ENCODE assay signal across 1 cellular context in the genomic region with DNA sequence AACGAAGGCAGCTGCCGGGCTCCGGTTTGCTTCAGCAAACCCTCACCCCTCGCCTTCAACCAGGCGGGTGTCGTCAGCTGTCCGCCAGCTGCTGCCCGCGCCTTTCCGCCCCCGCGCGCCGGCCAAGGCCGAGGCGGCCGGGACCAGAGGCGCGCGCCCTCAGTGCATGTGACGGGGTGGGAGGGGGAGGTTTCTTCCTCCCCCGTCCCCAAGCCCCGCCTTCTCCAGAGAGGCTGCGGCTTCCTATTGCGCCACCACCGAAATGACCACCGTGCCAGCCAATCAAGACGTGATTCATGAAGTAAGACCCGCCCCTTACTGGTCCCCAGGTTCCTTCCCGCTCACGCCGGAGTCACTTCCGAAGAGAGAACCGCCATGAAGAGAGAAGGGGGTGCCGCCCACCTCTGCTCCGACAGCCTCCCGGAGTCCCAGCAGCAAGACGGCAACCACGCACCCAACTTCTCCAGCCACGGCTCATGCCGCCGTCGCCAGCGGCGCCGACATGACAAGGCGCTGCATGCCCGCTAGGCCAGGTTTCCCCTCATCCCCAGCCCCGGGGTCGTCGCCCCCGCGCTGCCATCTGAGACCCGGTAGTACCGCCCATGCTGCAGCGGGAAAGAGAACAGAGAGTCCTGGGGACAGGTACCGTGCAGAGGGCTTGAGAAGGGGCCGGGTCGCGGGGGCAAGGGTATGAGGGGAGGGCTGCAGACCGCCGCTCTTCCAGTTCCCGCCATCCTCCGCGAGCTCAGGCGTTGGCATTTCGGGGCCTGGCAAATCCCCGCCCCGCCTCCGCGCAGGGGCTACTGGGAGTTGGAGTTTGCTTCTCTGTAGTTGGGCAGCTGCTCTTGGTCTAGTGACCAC.
TF ChIP-seq lines count a peak whose summit lies in the region.

A gene with protein sequence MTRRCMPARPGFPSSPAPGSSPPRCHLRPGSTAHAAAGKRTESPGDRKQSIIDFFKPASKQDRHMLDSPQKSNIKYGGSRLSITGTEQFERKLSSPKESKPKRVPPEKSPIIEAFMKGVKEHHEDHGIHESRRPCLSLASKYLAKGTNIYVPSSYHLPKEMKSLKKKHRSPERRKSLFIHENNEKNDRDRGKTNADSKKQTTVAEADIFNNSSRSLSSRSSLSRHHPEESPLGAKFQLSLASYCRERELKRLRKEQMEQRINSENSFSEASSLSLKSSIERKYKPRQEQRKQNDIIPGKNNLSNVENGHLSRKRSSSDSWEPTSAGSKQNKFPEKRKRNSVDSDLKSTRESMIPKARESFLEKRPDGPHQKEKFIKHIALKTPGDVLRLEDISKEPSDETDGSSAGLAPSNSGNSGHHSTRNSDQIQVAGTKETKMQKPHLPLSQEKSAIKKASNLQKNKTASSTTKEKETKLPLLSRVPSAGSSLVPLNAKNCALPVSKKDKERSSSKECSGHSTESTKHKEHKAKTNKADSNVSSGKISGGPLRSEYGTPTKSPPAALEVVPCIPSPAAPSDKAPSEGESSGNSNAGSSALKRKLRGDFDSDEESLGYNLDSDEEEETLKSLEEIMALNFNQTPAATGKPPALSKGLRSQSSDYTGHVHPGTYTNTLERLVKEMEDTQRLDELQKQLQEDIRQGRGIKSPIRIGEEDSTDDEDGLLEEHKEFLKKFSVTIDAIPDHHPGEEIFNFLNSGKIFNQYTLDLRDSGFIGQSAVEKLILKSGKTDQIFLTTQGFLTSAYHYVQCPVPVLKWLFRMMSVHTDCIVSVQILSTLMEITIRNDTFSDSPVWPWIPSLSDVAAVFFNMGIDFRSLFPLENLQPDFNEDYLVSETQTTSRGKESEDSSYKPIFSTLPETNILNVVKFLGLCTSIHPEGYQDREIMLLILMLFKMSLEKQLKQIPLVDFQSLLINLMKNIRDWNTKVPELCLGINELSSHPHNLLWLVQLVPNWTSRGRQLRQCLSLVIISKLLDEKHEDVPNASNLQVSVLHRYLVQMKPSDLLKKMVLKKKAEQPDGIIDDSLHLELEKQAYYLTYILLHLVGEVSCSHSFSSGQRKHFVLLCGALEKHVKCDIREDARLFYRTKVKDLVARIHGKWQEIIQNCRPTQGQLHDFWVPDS (plus strand): TSS at position 355 of the 861 bp plus-strand sequence. CDS start 148 bp downstream, at position 503.

TF ChIP-seq in HepG2, 621 proteins besides CTCF, POLR2A, EP300 and RAD21 (continued from another document and continues in another):
- TF ChIP-seq, protein P1, sequence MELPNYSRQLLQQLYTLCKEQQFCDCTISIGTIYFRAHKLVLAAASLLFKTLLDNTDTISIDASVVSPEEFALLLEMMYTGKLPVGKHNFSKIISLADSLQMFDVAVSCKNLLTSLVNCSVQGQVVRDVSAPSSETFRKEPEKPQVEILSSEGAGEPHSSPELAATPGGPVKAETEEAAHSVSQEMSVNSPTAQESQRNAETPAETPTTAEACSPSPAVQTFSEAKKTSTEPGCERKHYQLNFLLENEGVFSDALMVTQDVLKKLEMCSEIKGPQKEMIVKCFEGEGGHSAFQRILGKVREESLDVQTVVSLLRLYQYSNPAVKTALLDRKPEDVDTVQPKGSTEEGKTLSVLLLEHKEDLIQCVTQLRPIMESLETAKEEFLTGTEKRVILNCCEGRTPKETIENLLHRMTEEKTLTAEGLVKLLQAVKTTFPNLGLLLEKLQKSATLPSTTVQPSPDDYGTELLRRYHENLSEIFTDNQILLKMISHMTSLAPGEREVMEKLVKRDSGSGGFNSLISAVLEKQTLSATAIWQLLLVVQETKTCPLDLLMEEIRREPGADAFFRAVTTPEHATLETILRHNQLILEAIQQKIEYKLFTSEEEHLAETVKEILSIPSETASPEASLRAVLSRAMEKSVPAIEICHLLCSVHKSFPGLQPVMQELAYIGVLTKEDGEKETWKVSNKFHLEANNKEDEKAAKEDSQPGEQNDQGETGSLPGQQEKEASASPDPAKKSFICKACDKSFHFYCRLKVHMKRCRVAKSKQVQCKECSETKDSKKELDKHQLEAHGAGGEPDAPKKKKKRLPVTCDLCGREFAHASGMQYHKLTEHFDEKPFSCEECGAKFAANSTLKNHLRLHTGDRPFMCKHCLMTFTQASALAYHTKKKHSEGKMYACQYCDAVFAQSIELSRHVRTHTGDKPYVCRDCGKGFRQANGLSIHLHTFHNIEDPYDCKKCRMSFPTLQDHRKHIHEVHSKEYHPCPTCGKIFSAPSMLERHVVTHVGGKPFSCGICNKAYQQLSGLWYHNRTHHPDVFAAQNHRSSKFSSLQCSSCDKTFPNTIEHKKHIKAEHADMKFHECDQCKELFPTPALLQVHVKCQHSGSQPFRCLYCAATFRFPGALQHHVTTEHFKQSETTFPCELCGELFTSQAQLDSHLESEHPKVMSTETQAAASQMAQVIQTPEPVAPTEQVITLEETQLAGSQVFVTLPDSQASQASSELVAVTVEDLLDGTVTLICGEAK (IDR thresholded peaks at IDR 0.05): no peak
- TF ChIP-seq, protein P1 (CRISPR knock-in tag; IDR thresholded peaks at IDR 0.05): 0 out of 2 replicates have a peak, but pooled peaks have one; percentile 8
- peak; percentile 71; the same call in 1 of the 2 replicates for TF ChIP-seq RXRB (CRISPR knock-in tag; IDR thresholded peaks at IDR 0.05; ENCODE audit: borderline replicate concordance)
- TF ChIP-seq ELF1 (CRISPR knock-in tag; IDR thresholded peaks at IDR 0.05): peak; percentile 55
- peak; percentile 32; the same call in 1 of the 2 replicates for TF ChIP-seq NR1H2 (CRISPR knock-in tag; IDR thresholded peaks at IDR 0.05; ENCODE audit: borderline replicate concordance, low read depth)
- TF ChIP-seq, protein P2, sequence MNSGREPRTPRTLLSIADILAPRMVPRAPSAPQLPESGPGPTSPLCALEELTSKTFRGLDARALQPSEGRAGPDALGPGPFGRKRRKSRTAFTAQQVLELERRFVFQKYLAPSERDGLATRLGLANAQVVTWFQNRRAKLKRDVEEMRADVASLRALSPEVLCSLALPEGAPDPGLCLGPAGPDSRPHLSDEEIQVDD (CRISPR knock-in tag; IDR thresholded peaks at IDR 0.05; ENCODE audit: borderline replicate concordance): no peak
- TF ChIP-seq ZNF615 (CRISPR knock-in tag; IDR thresholded peaks at IDR 0.05; ENCODE audit: borderline replicate concordance): 0 out of 2 replicates have a peak, but pooled peaks have one; percentile 66
- TF ChIP-seq SALL2 (CRISPR knock-in tag; IDR thresholded peaks at IDR 0.05): peak; percentile 67
- no peak for TF ChIP-seq ZBTB7B (CRISPR knock-in tag; IDR thresholded peaks at IDR 0.05)
- no peak; the same call in 1 of the 2 replicates for TF ChIP-seq ZNF724P (CRISPR knock-in tag; IDR thresholded peaks at IDR 0.05; ENCODE audit: borderline replicate concordance)
- TF ChIP-seq FIP1L1 (IDR thresholded peaks at IDR 0.05; ENCODE audit: borderline replicate concordance, insufficient read depth, low read depth, low read length): no peak
- TF ChIP-seq, protein P3, sequence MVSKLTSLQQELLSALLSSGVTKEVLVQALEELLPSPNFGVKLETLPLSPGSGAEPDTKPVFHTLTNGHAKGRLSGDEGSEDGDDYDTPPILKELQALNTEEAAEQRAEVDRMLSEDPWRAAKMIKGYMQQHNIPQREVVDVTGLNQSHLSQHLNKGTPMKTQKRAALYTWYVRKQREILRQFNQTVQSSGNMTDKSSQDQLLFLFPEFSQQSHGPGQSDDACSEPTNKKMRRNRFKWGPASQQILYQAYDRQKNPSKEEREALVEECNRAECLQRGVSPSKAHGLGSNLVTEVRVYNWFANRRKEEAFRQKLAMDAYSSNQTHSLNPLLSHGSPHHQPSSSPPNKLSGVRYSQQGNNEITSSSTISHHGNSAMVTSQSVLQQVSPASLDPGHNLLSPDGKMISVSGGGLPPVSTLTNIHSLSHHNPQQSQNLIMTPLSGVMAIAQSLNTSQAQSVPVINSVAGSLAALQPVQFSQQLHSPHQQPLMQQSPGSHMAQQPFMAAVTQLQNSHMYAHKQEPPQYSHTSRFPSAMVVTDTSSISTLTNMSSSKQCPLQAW (CRISPR knock-in tag; IDR thresholded peaks at IDR 0.05): peak; percentile 76
- TF ChIP-seq, protein P4, sequence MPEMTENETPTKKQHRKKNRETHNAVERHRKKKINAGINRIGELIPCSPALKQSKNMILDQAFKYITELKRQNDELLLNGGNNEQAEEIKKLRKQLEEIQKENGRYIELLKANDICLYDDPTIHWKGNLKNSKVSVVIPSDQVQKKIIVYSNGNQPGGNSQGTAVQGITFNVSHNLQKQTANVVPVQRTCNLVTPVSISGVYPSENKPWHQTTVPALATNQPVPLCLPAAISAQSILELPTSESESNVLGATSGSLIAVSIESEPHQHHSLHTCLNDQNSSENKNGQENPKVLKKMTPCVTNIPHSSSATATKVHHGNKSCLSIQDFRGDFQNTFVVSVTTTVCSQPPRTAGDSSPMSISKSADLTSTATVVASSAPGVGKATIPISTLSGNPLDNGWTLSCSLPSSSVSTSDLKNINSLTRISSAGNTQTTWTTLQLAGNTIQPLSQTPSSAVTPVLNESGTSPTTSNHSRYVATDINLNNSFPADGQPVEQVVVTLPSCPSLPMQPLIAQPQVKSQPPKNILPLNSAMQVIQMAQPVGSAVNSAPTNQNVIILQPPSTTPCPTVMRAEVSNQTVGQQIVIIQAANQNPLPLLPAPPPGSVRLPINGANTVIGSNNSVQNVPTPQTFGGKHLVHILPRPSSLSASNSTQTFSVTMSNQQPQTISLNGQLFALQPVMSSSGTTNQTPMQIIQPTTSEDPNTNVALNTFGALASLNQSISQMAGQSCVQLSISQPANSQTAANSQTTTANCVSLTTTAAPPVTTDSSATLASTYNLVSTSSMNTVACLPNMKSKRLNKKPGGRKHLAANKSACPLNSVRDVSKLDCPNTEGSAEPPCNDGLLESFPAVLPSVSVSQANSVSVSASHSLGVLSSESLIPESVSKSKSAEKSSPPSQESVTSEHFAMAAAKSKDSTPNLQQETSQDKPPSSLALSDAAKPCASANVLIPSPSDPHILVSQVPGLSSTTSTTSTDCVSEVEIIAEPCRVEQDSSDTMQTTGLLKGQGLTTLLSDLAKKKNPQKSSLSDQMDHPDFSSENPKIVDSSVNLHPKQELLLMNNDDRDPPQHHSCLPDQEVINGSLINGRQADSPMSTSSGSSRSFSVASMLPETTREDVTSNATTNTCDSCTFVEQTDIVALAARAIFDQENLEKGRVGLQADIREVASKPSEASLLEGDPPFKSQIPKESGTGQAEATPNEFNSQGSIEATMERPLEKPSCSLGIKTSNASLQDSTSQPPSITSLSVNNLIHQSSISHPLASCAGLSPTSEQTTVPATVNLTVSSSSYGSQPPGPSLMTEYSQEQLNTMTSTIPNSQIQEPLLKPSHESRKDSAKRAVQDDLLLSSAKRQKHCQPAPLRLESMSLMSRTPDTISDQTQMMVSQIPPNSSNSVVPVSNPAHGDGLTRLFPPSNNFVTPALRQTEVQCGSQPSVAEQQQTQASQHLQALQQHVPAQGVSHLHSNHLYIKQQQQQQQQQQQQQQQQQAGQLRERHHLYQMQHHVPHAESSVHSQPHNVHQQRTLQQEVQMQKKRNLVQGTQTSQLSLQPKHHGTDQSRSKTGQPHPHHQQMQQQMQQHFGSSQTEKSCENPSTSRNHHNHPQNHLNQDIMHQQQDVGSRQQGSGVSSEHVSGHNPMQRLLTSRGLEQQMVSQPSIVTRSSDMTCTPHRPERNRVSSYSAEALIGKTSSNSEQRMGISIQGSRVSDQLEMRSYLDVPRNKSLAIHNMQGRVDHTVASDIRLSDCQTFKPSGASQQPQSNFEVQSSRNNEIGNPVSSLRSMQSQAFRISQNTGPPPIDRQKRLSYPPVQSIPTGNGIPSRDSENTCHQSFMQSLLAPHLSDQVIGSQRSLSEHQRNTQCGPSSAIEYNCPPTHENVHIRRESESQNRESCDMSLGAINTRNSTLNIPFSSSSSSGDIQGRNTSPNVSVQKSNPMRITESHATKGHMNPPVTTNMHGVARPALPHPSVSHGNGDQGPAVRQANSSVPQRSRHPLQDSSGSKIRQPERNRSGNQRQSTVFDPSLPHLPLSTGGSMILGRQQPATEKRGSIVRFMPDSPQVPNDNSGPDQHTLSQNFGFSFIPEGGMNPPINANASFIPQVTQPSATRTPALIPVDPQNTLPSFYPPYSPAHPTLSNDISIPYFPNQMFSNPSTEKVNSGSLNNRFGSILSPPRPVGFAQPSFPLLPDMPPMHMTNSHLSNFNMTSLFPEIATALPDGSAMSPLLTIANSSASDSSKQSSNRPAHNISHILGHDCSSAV (CRISPR knock-in tag; IDR thresholded peaks at IDR 0.05; ENCODE audit: borderline replicate concordance): no peak
- no peak for TF ChIP-seq ZNF44 (CRISPR knock-in tag; IDR thresholded peaks at IDR 0.05)
- no peak for TF ChIP-seq RARG (CRISPR knock-in tag; IDR thresholded peaks at IDR 0.05; ENCODE audit: low read depth)
- TF ChIP-seq KAT7 (CRISPR knock-in tag; IDR thresholded peaks at IDR 0.05; ENCODE audit: borderline replicate concordance): no peak; the same call in 1 of the 2 replicates
- peak; percentile 79 for TF ChIP-seq MED1 (CRISPR knock-in tag; IDR thresholded peaks at IDR 0.05)
- TF ChIP-seq ZNF792 (CRISPR knock-in tag; IDR thresholded peaks at IDR 0.05): peak; percentile 74
- TF ChIP-seq HDAC2 (CRISPR knock-in tag; IDR thresholded peaks at IDR 0.05): no peak
- no peak for TF ChIP-seq SCMH1 (CRISPR knock-in tag; IDR thresholded peaks at IDR 0.05; ENCODE audit: borderline replicate concordance)
